21 cellular contexts compared by ENCODE assay signal in genomic region chr16:15049581-15050180, GRCh38.
"Had no signal": no experiment of that assay in that cellular context is flagged by ENCODE, and none has a peak within 500 bp of the region (broad histone marks: within the 10 kb centered on the region; RNA-seq: fewer than 3 reads in every experiment).

No MANE protein-coding gene starts in this region.

- H3K27ac ChIP-seq: gastrocnemius medialis, neutrophil, pancreas, sigmoid colon, testis, tibial artery had no signal

- H3K36me3 ChIP-seq: pancreas had no signal

- H3K9me3 ChIP-seq: gastrocnemius medialis, mucosa of descending colon, neutrophil, pancreas, sigmoid colon, testis, tibial artery had no signal

- H3K4me3 ChIP-seq: gastrocnemius medialis, lung, mucosa of descending colon, pancreas, sigmoid colon, testis, tibial artery had no signal

- FAIRE-seq: colon, endometrium, keratinocyte, pancreas had no signal

- ATAC-seq: effector memory CD8-positive, alpha-beta T cell; gastrocnemius medialis; left ventricle myocardium superior; mucosa of descending colon; natural killer cell treated with Interleukin-12 subunit alpha and Interleukin-12 subunit beta and Interleukin-15 and Interleukin-18, amount 100 ng/mL, for 72 hours; pancreas; stimulated activated memory B cell treated with anti-CD40 and anti-IgM and Interleukin-4, amounts not matched to agents 10 μg/mL and 1 μg/mL and 100 μg/mL, for 72 hours; stimulated activated naive CD8-positive, alpha-beta T cell treated with anti-CD3 and anti-CD28 coated beads, Interleukin-15, Interleukin-2, amounts not matched to agents 100 U/mL and 50 U/mL, for 24 hours had no signal

- H3K4me1 ChIP-seq: testis had no signal

- DNase-seq: cerebellar nuclear complex; effector memory CD8-positive, alpha-beta T cell; gastrocnemius medialis; left ventricle myocardium superior; mesenchymal stem cell; mucosa of descending colon; naive B cell; pancreas; sigmoid colon; stimulated activated CD4-positive, alpha-beta T cell treated with anti-CD3 and anti-CD28 coated beads, Interleukin-4, amount 100 ng/mL, for 4 hours; stimulated activated naive CD8-positive, alpha-beta T cell treated with anti-CD3 and anti-CD28 coated beads, Interleukin-15, Interleukin-2, amounts not matched to agents 100 U/mL and 50 U/mL, for 24 hours; substantia nigra; testis; tibial artery had no signal

- H3K27me3 ChIP-seq: gastrocnemius medialis, neutrophil, pancreas, sigmoid colon, testis, tibial artery had no signal
